1 cellular context compared by ENCODE assay signal in the genomic region with DNA sequence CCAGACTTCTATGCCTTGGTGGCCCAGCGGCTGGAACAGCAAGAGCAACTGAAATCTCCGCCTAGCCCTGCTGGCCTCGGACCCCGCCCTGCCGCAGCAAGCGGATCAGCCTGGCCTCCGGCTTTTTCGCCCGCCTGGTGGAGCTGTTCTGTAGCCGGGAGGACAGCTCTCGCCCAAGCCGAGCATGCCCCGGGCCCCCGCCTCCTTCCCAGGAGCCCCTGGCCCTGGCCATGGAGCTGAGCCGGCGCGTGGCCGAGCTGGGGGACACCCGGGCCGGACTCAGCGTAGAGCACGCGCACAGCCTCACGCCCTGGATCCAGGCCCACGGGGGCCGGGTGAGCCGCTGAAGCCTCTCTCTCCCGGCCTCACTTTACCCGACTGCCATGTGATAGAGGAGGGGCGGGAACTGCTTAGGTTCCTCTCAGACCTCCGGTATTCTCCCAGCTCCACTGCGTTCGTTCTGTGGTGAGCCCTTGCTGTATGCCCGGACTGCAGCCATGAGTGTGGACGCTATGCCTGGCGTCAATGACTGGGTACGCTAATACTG.
TF ChIP-seq lines count a peak whose summit lies in the region.

No MANE protein-coding gene starts in this region.

TF ChIP-seq in HepG2, 621 proteins besides CTCF, POLR2A, EP300 and RAD21 (continued from another document and continues in another):
- TF ChIP-seq ZNF331 (CRISPR knock-in tag; IDR thresholded peaks at IDR 0.05) (no peak), ZNF790 (CRISPR knock-in tag; IDR thresholded peaks at IDR 0.05; ENCODE audit: borderline replicate concordance) (no peak), ZNF564 (CRISPR knock-in tag; IDR thresholded peaks at IDR 0.05) (no peak), TARDBP (CRISPR knock-in tag; IDR thresholded peaks at IDR 0.05) (no peak), ZNF44 (CRISPR knock-in tag; IDR thresholded peaks at IDR 0.05) (no peak), AHR (CRISPR knock-in tag; IDR thresholded peaks at IDR 0.05) (no peak), ZNF644 (CRISPR knock-in tag; IDR thresholded peaks at IDR 0.05; ENCODE audit: low read depth) (no peak), RAD51 (IDR thresholded peaks at IDR 0.05; ENCODE audit: borderline replicate concordance) (no peak), ZNF446 (CRISPR knock-in tag; IDR thresholded peaks at IDR 0.05) (no peak), RNF2 (conservative IDR thresholded peaks at IDR 0.05; ENCODE audit: low read depth) (no peak), HOXD1 (CRISPR knock-in tag; IDR thresholded peaks at IDR 0.05) (no peak), SNRNP70 (IDR thresholded peaks at IDR 0.05; ENCODE audit: low read depth, low read length) (no peak), RXRB (CRISPR knock-in tag; IDR thresholded peaks at IDR 0.05; ENCODE audit: borderline replicate concordance) (no peak), MTF2 (CRISPR knock-in tag; IDR thresholded peaks at IDR 0.05; ENCODE audit: borderline replicate concordance) (no peak), ZNF30 (CRISPR knock-in tag; IDR thresholded peaks at IDR 0.05) (no peak), AGO2 (optimal IDR thresholded peaks at IDR 0.05; ENCODE audit: low read depth, low read length) (no peak), ZNF180 (CRISPR knock-in tag; IDR thresholded peaks at IDR 0.05; ENCODE audit: borderline replicate concordance, low read depth) (no peak), ZNF296 (CRISPR knock-in tag; conservative IDR thresholded peaks at IDR 0.05) (no peak), TRIM24 (CRISPR knock-in tag; IDR thresholded peaks at IDR 0.05) (no peak), SRSF9 (IDR thresholded peaks at IDR 0.05; ENCODE audit: borderline replicate concordance, insufficient read depth, low read depth, low read length, poor library complexity, severe bottlenecking) (no peak), ZSCAN25 (CRISPR knock-in tag; IDR thresholded peaks at IDR 0.05) (no peak), ZNF451 (CRISPR knock-in tag; IDR thresholded peaks at IDR 0.05) (no peak), MBNL3 (CRISPR knock-in tag; conservative IDR thresholded peaks at IDR 0.05) (no peak), KLF12 (CRISPR knock-in tag; IDR thresholded peaks at IDR 0.05; ENCODE audit: borderline replicate concordance) (no peak), ARNT (IDR thresholded peaks at IDR 0.05) (no peak), HNF4G (IDR thresholded peaks at IDR 0.05; ENCODE audit: borderline replicate concordance, low read depth, low read length) (no peak), HNF4G (CRISPR knock-in tag; IDR thresholded peaks at IDR 0.05; ENCODE audit: borderline replicate concordance, low read depth) (no peak), POGZ (CRISPR knock-in tag; IDR thresholded peaks at IDR 0.05) (no peak), ZNF709 (CRISPR knock-in tag; IDR thresholded peaks at IDR 0.05) (peak; percentile 49; the same call in 1 of the 2 replicates), ZNF616 (CRISPR knock-in tag; IDR thresholded peaks at IDR 0.05; ENCODE audit: low read depth) (no peak), ZFX (CRISPR knock-in tag; IDR thresholded peaks at IDR 0.05; ENCODE audit: low read depth) (peak; percentile 36; the same call in 1 of the 2 replicates), HNRNPLL (IDR thresholded peaks at IDR 0.05; ENCODE audit: low read depth, low read length, poor library complexity, severe bottlenecking) (peak; percentile 61), ZMYM4 (CRISPR knock-in tag; IDR thresholded peaks at IDR 0.05) (0 out of 2 replicates have a peak, but pooled peaks have one; percentile 28), ZNF619 (CRISPR knock-in tag; IDR thresholded peaks at IDR 0.05) (no peak), ZFP62 (CRISPR knock-in tag; IDR thresholded peaks at IDR 0.05) (no peak), ARID2 (CRISPR knock-in tag; IDR thresholded peaks at IDR 0.05; ENCODE audit: borderline replicate concordance) (no peak), HOXA5 (CRISPR knock-in tag; IDR thresholded peaks at IDR 0.05) (no peak), TBL1XR1 (IDR thresholded peaks at IDR 0.05; ENCODE audit: borderline replicate concordance, low read length, partially characterized antibody) (no peak), ELF3 (CRISPR knock-in tag; IDR thresholded peaks at IDR 0.05) (no peak), RBFOX2 (IDR thresholded peaks at IDR 0.05; ENCODE audit: low read depth, low read length) (no peak), ZNF746 (CRISPR knock-in tag; IDR thresholded peaks at IDR 0.05) (no peak), ASH2L (IDR thresholded peaks at IDR 0.05; ENCODE audit: insufficient read length, low read depth, low read length) (no peak), PTBP1 (IDR thresholded peaks at IDR 0.05; ENCODE audit: low read depth, low read length, poor library complexity, severe bottlenecking) (no peak)
- TF ChIP-seq, protein P1, sequence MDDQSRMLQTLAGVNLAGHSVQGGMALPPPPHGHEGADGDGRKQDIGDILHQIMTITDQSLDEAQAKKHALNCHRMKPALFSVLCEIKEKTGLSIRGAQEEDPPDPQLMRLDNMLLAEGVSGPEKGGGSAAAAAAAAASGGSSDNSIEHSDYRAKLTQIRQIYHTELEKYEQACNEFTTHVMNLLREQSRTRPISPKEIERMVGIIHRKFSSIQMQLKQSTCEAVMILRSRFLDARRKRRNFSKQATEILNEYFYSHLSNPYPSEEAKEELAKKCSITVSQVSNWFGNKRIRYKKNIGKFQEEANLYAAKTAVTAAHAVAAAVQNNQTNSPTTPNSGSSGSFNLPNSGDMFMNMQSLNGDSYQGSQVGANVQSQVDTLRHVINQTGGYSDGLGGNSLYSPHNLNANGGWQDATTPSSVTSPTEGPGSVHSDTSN (CRISPR knock-in tag; IDR thresholded peaks at IDR 0.05; ENCODE audit: borderline replicate concordance): no peak
- TF ChIP-seq, protein P2, sequence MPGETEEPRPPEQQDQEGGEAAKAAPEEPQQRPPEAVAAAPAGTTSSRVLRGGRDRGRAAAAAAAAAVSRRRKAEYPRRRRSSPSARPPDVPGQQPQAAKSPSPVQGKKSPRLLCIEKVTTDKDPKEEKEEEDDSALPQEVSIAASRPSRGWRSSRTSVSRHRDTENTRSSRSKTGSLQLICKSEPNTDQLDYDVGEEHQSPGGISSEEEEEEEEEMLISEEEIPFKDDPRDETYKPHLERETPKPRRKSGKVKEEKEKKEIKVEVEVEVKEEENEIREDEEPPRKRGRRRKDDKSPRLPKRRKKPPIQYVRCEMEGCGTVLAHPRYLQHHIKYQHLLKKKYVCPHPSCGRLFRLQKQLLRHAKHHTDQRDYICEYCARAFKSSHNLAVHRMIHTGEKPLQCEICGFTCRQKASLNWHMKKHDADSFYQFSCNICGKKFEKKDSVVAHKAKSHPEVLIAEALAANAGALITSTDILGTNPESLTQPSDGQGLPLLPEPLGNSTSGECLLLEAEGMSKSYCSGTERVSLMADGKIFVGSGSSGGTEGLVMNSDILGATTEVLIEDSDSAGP (CRISPR knock-in tag; IDR thresholded peaks at IDR 0.05; ENCODE audit: borderline replicate concordance): no peak
- TF ChIP-seq, protein P3, sequence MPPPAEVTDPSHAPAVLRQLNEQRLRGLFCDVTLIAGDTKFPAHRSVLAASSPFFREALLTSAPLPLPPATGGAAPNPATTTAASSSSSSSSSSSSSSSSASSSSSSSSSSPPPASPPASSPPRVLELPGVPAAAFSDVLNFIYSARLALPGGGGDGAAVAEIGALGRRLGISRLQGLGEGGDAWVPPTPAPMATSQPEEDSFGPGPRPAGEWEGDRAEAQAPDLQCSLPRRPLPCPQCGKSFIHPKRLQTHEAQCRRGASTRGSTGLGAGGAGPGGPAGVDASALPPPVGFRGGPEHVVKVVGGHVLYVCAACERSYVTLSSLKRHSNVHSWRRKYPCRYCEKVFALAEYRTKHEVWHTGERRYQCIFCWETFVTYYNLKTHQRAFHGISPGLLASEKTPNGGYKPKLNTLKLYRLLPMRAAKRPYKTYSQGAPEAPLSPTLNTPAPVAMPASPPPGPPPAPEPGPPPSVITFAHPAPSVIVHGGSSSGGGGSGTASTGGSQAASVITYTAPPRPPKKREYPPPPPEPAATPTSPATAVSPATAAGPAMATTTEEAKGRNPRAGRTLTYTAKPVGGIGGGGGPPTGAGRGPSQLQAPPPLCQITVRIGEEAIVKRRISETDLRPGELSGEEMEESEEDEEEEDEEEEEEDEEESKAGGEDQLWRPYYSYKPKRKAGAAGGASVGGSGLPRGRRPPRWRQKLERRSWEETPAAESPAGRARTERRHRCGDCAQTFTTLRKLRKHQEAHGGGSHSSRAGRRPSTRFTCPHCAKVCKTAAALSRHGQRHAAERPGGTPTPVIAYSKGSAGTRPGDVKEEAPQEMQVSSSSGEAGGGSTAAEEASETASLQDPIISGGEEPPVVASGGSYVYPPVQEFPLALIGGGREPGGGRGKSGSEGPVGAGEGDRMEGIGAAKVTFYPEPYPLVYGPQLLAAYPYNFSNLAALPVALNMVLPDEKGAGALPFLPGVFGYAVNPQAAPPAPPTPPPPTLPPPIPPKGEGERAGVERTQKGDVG (CRISPR knock-in tag; IDR thresholded peaks at IDR 0.05; ENCODE audit: borderline replicate concordance): no peak
- TF ChIP-seq, protein P4, sequence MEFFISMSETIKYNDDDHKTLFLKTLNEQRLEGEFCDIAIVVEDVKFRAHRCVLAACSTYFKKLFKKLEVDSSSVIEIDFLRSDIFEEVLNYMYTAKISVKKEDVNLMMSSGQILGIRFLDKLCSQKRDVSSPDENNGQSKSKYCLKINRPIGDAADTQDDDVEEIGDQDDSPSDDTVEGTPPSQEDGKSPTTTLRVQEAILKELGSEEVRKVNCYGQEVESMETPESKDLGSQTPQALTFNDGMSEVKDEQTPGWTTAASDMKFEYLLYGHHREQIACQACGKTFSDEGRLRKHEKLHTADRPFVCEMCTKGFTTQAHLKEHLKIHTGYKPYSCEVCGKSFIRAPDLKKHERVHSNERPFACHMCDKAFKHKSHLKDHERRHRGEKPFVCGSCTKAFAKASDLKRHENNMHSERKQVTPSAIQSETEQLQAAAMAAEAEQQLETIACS (CRISPR knock-in tag; IDR thresholded peaks at IDR 0.05): peak; percentile 48; the same call in 1 of the 2 replicates
- TF ChIP-seq, protein P5, sequence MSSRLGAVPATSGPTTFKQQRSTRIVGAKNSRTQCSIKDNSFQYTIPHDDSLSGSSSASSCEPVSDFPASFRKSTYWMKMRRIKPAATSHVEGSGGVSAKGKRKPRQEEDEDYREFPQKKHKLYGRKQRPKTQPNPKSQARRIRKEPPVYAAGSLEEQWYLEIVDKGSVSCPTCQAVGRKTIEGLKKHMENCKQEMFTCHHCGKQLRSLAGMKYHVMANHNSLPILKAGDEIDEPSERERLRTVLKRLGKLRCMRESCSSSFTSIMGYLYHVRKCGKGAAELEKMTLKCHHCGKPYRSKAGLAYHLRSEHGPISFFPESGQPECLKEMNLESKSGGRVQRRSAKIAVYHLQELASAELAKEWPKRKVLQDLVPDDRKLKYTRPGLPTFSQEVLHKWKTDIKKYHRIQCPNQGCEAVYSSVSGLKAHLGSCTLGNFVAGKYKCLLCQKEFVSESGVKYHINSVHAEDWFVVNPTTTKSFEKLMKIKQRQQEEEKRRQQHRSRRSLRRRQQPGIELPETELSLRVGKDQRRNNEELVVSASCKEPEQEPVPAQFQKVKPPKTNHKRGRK (CRISPR knock-in tag; IDR thresholded peaks at IDR 0.05): no peak
- TF ChIP-seq, protein P6, sequence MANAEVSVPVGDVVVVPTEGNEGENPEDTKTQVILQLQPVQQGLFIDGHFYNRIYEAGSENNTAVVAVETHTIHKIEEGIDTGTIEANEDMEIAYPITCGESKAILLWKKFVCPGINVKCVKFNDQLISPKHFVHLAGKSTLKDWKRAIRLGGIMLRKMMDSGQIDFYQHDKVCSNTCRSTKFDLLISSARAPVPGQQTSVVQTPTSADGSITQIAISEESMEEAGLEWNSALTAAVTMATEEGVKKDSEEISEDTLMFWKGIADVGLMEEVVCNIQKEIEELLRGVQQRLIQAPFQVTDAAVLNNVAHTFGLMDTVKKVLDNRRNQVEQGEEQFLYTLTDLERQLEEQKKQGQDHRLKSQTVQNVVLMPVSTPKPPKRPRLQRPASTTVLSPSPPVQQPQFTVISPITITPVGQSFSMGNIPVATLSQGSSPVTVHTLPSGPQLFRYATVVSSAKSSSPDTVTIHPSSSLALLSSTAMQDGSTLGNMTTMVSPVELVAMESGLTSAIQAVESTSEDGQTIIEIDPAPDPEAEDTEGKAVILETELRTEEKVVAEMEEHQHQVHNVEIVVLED (CRISPR knock-in tag; IDR thresholded peaks at IDR 0.05; ENCODE audit: borderline replicate concordance): no peak
- TF ChIP-seq, protein P7, sequence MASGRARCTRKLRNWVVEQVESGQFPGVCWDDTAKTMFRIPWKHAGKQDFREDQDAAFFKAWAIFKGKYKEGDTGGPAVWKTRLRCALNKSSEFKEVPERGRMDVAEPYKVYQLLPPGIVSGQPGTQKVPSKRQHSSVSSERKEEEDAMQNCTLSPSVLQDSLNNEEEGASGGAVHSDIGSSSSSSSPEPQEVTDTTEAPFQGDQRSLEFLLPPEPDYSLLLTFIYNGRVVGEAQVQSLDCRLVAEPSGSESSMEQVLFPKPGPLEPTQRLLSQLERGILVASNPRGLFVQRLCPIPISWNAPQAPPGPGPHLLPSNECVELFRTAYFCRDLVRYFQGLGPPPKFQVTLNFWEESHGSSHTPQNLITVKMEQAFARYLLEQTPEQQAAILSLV (CRISPR knock-in tag; IDR thresholded peaks at IDR 0.05; ENCODE audit: borderline replicate concordance): no peak
- TF ChIP-seq, protein P8, sequence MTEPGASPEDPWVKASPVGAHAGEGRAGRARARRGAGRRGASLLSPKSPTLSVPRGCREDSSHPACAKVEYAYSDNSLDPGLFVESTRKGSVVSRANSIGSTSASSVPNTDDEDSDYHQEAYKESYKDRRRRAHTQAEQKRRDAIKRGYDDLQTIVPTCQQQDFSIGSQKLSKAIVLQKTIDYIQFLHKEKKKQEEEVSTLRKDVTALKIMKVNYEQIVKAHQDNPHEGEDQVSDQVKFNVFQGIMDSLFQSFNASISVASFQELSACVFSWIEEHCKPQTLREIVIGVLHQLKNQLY (CRISPR knock-in tag; IDR thresholded peaks at IDR 0.05): no peak
- TF ChIP-seq, protein P9, sequence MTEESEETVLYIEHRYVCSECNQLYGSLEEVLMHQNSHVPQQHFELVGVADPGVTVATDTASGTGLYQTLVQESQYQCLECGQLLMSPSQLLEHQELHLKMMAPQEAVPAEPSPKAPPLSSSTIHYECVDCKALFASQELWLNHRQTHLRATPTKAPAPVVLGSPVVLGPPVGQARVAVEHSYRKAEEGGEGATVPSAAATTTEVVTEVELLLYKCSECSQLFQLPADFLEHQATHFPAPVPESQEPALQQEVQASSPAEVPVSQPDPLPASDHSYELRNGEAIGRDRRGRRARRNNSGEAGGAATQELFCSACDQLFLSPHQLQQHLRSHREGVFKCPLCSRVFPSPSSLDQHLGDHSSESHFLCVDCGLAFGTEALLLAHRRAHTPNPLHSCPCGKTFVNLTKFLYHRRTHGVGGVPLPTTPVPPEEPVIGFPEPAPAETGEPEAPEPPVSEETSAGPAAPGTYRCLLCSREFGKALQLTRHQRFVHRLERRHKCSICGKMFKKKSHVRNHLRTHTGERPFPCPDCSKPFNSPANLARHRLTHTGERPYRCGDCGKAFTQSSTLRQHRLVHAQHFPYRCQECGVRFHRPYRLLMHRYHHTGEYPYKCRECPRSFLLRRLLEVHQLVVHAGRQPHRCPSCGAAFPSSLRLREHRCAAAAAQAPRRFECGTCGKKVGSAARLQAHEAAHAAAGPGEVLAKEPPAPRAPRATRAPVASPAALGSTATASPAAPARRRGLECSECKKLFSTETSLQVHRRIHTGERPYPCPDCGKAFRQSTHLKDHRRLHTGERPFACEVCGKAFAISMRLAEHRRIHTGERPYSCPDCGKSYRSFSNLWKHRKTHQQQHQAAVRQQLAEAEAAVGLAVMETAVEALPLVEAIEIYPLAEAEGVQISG (CRISPR knock-in tag; IDR thresholded peaks at IDR 0.05): peak; percentile 40; the same call in 1 of the 2 replicates
